In genomic region chr2:154466226-154466625, GRCh38 we compare ENCODE assay signal across 23 cellular contexts.
"Had no signal": no experiment of that assay in that cellular context is flagged by ENCODE, and none has a peak within 500 bp of the region (broad histone marks: within the 10 kb centered on the region; RNA-seq: fewer than 3 reads in every experiment).

No MANE protein-coding gene starts in this region.

- ATAC-seq: activated CD8-positive, alpha-beta memory T cell treated with anti-CD3 and anti-CD28 coated beads, Interleukin-2, amount 10 ng/mL, durations not matched to agents 7 days and 5 days; Panc1 had no signal

- DNase-seq: activated B cell treated with CpG ODN at 0.5 μM for 24 hours; activated CD4-positive, alpha-beta memory T cell treated with anti-CD3 and anti-CD28 coated beads, Interleukin-2, amount 10 ng/mL, durations not matched to agents 7 days and 5 days; activated CD4-positive, alpha-beta T cell treated with anti-CD3 and anti-CD28 coated beads for 1 hour; activated CD4-positive, alpha-beta T cell treated with anti-CD3 and anti-CD28 coated beads for 48 hours; activated CD8-positive, alpha-beta memory T cell treated with anti-CD3 and anti-CD28 coated beads for 24 hours; activated CD8-positive, alpha-beta memory T cell treated with anti-CD3 and anti-CD28 coated beads, Interleukin-2, amount 10 ng/mL, durations not matched to agents 7 days and 5 days; activated CD8-positive, alpha-beta memory T cell treated with anti-CD3 and anti-CD28 coated beads, Interleukin-2, amount 50 U/mL, for 48 hours; activated effector memory CD4-positive, alpha-beta T cell treated with Interleukin-2 at 50 U/mL for 16 hours; activated naive CD4-positive, alpha-beta T cell treated with anti-CD3 and anti-CD28 coated beads, Interleukin-2, amount 10 ng/mL, durations not matched to agents 7 days and 5 days; activated naive CD8-positive, alpha-beta T cell treated with anti-CD3 and anti-CD28 coated beads, Interleukin-2, amount 10 ng/mL, durations not matched to agents 7 days and 5 days; activated T-cell treated with anti-CD3 and anti-CD28 coated beads, Interleukin-2, amount 50 U/mL, for 48 hours; amygdala; KG1; NCI-H1092 treated with DMSO at 0.1 percent for 48 hours; NCI-H1417; NCI-H146; NCI-H187; NCI-H2081; NCI-H345; NCI-H524 treated with DMSO at 0.1 percent for 48 hours; SHP77 treated with DMSO at 0.1 percent for 48 hours; SK-N-SH had no signal
